Comparison of ENCODE assay signal across 8 cellular contexts in genomic region chr7:27739914-27740448, GRCh38. TPM values are rescaled to one million over a fixed set of nuclear protein-coding genes. Genes with fewer than 3 reads are reported as not detected.
DNase-seq lines count a peak whose midpoint lies in the region; ATAC-seq and TF ChIP-seq lines count a peak whose summit lies in the region.

TSS of gene TAX1BP1 (plus strand) at chr7:27740162. CDS start at chr7:27748525, 8,363 bp downstream.

- peak within 1 kb of the TSS; percentile 87 for H3K23ac ChIP-seq in IMR-90 (ENCODE audit: low read depth, low read length)

- no peaks in the 10 kb centered on the region for H3K9me3 ChIP-seq in IMR-90 (ENCODE audit: control insufficient read depth, insufficient read depth, low read length)
- no peaks in the 10 kb centered on the region for H3K9me3 ChIP-seq in mucosa of descending colon

- H3K4me2 ChIP-seq in IMR-90 (ENCODE audit: low read depth, low read length) = peak within 1 kb of the TSS; percentile 93

- 1% methylated on average over 21 of the region's 41 CpGs; no CpG with 5 or more reads in 1 of the 2 experiments for WGBS in IMR-90 (ENCODE audit: extremely low coverage in 2 of 2, insufficient read length in 1 of 2), 2 experiments

- peaks cover 20% of the 10 kb centered on the region; the same call in 1 of the 2 replicates for H4K20me1 ChIP-seq in IMR-90 (ENCODE audit: insufficient read depth, low read length)

- peaks cover 3% of the 10 kb centered on the region; the same call in 1 of the 2 replicates for H3K4me1 ChIP-seq in IMR-90 (ENCODE audit: control insufficient read depth, insufficient read depth, low read length)
- peaks cover 24% of the 10 kb centered on the region for H3K4me1 ChIP-seq in mucosa of descending colon (ENCODE audit: low read depth)

- POLR2A ChIA-PET in IMR-90 (lab: Charles Lee; ENCODE audit: unreplicated experiment) = no interaction called here

- H4K8ac ChIP-seq in IMR-90 (ENCODE audit: low read depth in 2 of 2, low read length in 2 of 2) = peak within 1 kb of the TSS; percentile 72 to 93

- TF ChIP-seq POLR2A in IMR-90 (IDR thresholded peaks at IDR 0.05; ENCODE audit: low read depth, low read length) = peak; percentile 93

- peak within 1 kb of the TSS; percentile 69 for H4K5ac ChIP-seq in IMR-90 (ENCODE audit: low read depth, low read length)

- peaks cover 2% of the 10 kb centered on the region; the same call in 1 of the 2 replicates for H3K9me1 ChIP-seq in IMR-90 (ENCODE audit: insufficient read depth, low read length)

- H3K18ac ChIP-seq in IMR-90 (ENCODE audit: low read depth, low read length) = peak within 1 kb of the TSS; percentile 67

- H3K4ac ChIP-seq in IMR-90 (ENCODE audit: low read depth, low read length) = peak within 1 kb of the TSS; percentile 81

- CTCF ChIA-PET in IMR-90 (lab: Yijun Ruan, JAX) = interaction anchor here (0.6 kb wide), 1 partner anchor 11 kb away, joined by 3 read pairs; no protein-coding TSS in a partner anchor

- H2AFZ ChIP-seq in IMR-90 (replicated peaks; ENCODE audit: low read length, poor library complexity) = peak within 1 kb of the TSS; percentile 97

- peak within 1 kb of the TSS; percentile 89 for H3K56ac ChIP-seq in IMR-90 (ENCODE audit: extremely low read depth, insufficient read depth, low read length)

- peak within 1 kb of the TSS; percentile 72 for H2BK120ac ChIP-seq in IMR-90 (ENCODE audit: low read depth, low read length)

- peak within 1 kb of the TSS; percentile 72 for H4K91ac ChIP-seq in IMR-90 (ENCODE audit: insufficient read depth, low read depth, low read length)

- H2BK20ac ChIP-seq in IMR-90 (ENCODE audit: low read depth, low read length) = peak within 1 kb of the TSS; percentile 34

- H3K36me3 ChIP-seq in IMR-90 (ENCODE audit: control insufficient read depth, insufficient read depth, low read length) (no peaks in the 10 kb centered on the region), mucosa of descending colon (ENCODE audit: low read depth) (no peaks in the 10 kb centered on the region)

- peak within 1 kb of the TSS; percentile 37; the same call in 1 of the 2 replicates for H2AK5ac ChIP-seq in IMR-90 (ENCODE audit: low read depth, low read length)

- peak within 1 kb of the TSS; percentile 95 for H3K9ac ChIP-seq in IMR-90 (ENCODE audit: low read depth, low read length)

- H3K4me3 ChIP-seq in IMR-90 (ENCODE audit: insufficient read depth, low read depth, low read length) (peak within 1 kb of the TSS; percentile 86), epithelial cell of esophagus (ENCODE audit: low read length) (peak within 1 kb of the TSS; percentile 96), mucosa of descending colon (peak within 1 kb of the TSS; percentile 80)

- ATAC-seq in GM21528 (IDR thresholded peaks at IDR 0.05; ENCODE audit: low FRiP score, unreplicated experiment) (peak; percentile 97), IMR-90 (ENCODE audit: low read depth) (peak; percentile 95), mucosa of descending colon (peak; percentile 96)

- peak; percentile 99 for DNase-seq in DMS 273 (lab: John Stamatoyannopoulos, UW; ENCODE audit: unreplicated experiment)
- DNase-seq in IMR-90 = peak; percentile 94
- DNase-seq in OCI-M1 (lab: John Stamatoyannopoulos, UW) = peak; percentile 93
- peak; percentile 93 for DNase-seq in activated T-cell treated with anti-CD3 and anti-CD28 coated beads for 24 hours (ENCODE audit: low read depth)
- DNase-seq in epithelial cell of esophagus (ENCODE audit: low read depth) = peak; percentile 96
- peak; percentile 97 to 98 (median 98) for DNase-seq in mucosa of descending colon
- peak; percentile 94 for DNase-seq in stimulated activated CD8-positive, alpha-beta memory T cell treated with anti-CD3 and anti-CD28 coated beads, Interleukin-4, amount 100 ng/mL, for 24 hours (ENCODE audit: low read depth)

- dilution Hi-C loops in IMR-90 (cut with HindIII; ENCODE audit: low sequenced_read_pairs, unreplicated experiment) = no loop called here

- TF ChIP-seq CTCF in IMR-90 (conservative IDR thresholded peaks at IDR 0.05; ENCODE audit: low read depth, low read length) (no peak), epithelial cell of esophagus (IDR thresholded peaks at IDR 0.05; ENCODE audit: insufficient read depth, low read depth, low read length, missing control alignments) (no peak), mucosa of descending colon (IDR thresholded peaks at IDR 0.05) (no peak)

- H2AK9ac ChIP-seq in IMR-90 (replicated peaks; ENCODE audit: low read depth, low read length, poor library complexity) = peak within 1 kb of the TSS; percentile 82

- intact Hi-C loops in IMR-90 (cut with micrococcal nuclease) (loop anchor here (2.0 to 10.0 kb wide), 3 partner anchors 77 to 545 kb away; partner anchors contain the start of gene HIBADH), mucosa of descending colon (cut with DNase I, micrococcal nuclease) (no loop called here)

- peak within 1 kb of the TSS; percentile 95 for H3K14ac ChIP-seq in IMR-90 (replicated peaks; ENCODE audit: low read depth, low read length)

- peak within 1 kb of the TSS; percentile 62; the same call in 1 of the 3 replicates for H2BK15ac ChIP-seq in IMR-90 (ENCODE audit: low read depth, low read length)

- peaks cover 0 to 20% of the 10 kb centered on the region in 2 experiments; a peak in 2 of 4 replicates for H3K79me1 ChIP-seq in IMR-90 (ENCODE audit: low read depth in 1 of 2, low read length in 2 of 2)

- TF ChIP-seq RAD21 in IMR-90 (IDR thresholded peaks at IDR 0.05; ENCODE audit: low read length) = no peak

- H2BK5ac ChIP-seq in IMR-90 (ENCODE audit: low read depth, low read length, poor library complexity, severe bottlenecking) = peak within 1 kb of the TSS; percentile 90

- no peaks in the 10 kb centered on the region for H3K27me3 ChIP-seq in IMR-90 (ENCODE audit: control insufficient read depth, insufficient read depth, low read length)

- BruUV-seq in IMR-90 (replicated peaks; lab: Mats Ljungman, UMichigan) = no TSS peak

- peak within 1 kb of the TSS; percentile 90 for H3K27ac ChIP-seq in IMR-90 (ENCODE audit: insufficient read depth, low read length)

- in situ Hi-C loops in IMR-90 (cut with MboI; ENCODE audit: low sequenced_read_pairs) = no loop called here

TF ChIP-seq in IMR-90, 13 proteins besides CTCF, POLR2A, EP300 and RAD21:
- peak; percentile 59; the same call in 1 of the 2 replicates for TF ChIP-seq MXI1 (IDR thresholded peaks at IDR 0.05; ENCODE audit: borderline replicate concordance, low read depth, low read length)
- TF ChIP-seq MAZ (IDR thresholded peaks at IDR 0.05; ENCODE audit: borderline replicate concordance, low read depth, low read length) = peak; percentile 90
- TF ChIP-seq CEBPB (IDR thresholded peaks at IDR 0.05; ENCODE audit: low read depth, low read length) = peak; percentile 85
- TF ChIP-seq FOS (IDR thresholded peaks at IDR 0.05; ENCODE audit: low read depth, low read length) = no peak

RNA-seq across cellular contexts. Expression of gene TAX1BP1, which starts in this region (rescaled TPM):
- total RNA-seq in IMR-90 (2012; rRNA removed) (52.7 and 68.9 TPM in 2 replicates), mucosa of descending colon (100 to 1,000 TPM; 115 to 163 (median 150) TPM)
- polyA plus RNA-seq in IMR-90 (2012; rRNA removed) = 46.0 and 49.0 TPM in 2 replicates
- polyA plus RNA-seq in IMR-90 (2012; cell fraction: cytosol; rRNA removed) = 17.2 and 19.7 TPM in 2 replicates
- 7.7 and 44.0 TPM in 2 replicates for polyA plus RNA-seq in IMR-90 (2012; cell fraction: nucleus; rRNA removed; ENCODE audit: low replicate concordance)

Comparison
In these comparisons a context has a peak if more than half of its experiments do, and no peak if none do; other contexts are left out.
1. Peak in every context shown above with its lines: DNase-seq, ATAC-seq, H3K4me3 ChIP-seq and H3K27ac ChIP-seq.